18 cellular contexts compared by ENCODE assay signal in the genomic region with DNA sequence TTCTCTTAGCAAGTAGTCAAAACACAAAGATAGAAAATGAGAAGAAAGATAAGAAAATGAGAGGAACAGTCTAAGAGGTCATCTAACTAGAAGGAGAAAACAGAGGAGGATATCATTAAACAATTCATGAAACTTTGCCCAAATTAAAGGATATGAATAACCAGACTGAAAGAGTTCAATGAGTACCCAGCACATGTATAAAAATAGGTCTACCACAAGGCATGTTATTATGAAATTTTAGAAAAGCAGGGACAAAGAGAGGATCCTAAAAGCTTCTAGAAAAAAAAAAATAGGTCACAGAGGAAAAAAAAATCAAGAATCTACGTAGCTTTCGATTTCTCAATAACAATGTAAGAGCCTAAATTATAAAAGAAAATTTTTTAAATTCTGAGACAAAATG.
DNase-seq lines count a peak whose midpoint lies in the region; ATAC-seq and TF ChIP-seq lines count a peak whose summit lies in the region.
"Had no signal": no experiment of that assay in that cellular context is flagged by ENCODE, and none has a peak within 500 bp of the region (broad histone marks: within the 10 kb centered on the region; RNA-seq: fewer than 3 reads in every experiment).

No MANE protein-coding gene starts in this region.

- H3K9ac ChIP-seq in colonic mucosa (ENCODE audit: low read depth in 2 of 2, low read length in 2 of 2) = no peak overlapping the region
- H3K9ac ChIP-seq: BLaER1 treated with 17β-estradiol and CSF1 and Interleukin-3, amounts not matched to agents 10 nM and 100 nM had no signal

- no peak overlapping the region for H3K4me3 Mint-ChIP-seq in glutamatergic neuron (ENCODE audit: unreplicated experiment)
- H3K4me3 Mint-ChIP-seq: CD8-positive, alpha-beta memory T cell had no signal

- DNase-seq in Right ventricle myocardium superior = no peak
- no peak for DNase-seq in cardiac septum (ENCODE audit: low spot score)
- peak in 1 of 61 donors; percentile 13 for DNase-seq in caudate nucleus (lab: John Stamatoyannopoulos, UW)
- DNase-seq in glutamatergic neuron = no peak
- no peak for DNase-seq in colonic mucosa
- no peak for DNase-seq in NCI-H1436 treated with DMSO at 0.1 percent for 48 hours (lab: John Stamatoyannopoulos, UW)
- no peak for DNase-seq in hepatic stellate cell (ENCODE audit: low spot score)
- DNase-seq in SIG-M5 treated with dmso at 0.1 percent for 504 hours (lab: John Stamatoyannopoulos, UW; ENCODE audit: unreplicated experiment) = no peak
- DNase-seq: CD8-positive, alpha-beta memory T cell; DMS79; HCEC 1CT; IMR-90; Kasumi-1; NCI-H1436; NCI-H2029 treated with DMSO at 0.1 percent for 48 hours; NCI-H524 had no signal

- H3K9me3 Mint-ChIP-seq in glutamatergic neuron (ENCODE audit: unreplicated experiment) = peaks cover 2% of the 10 kb centered on the region

- H3K4me1 ChIP-seq in colonic mucosa = no peaks in the 10 kb centered on the region
- H3K4me1 ChIP-seq: BLaER1 treated with 17β-estradiol and CSF1 and Interleukin-3, amounts not matched to agents 10 nM and 100 nM had no signal

- H3K27ac ChIP-seq in caudate nucleus (ENCODE audit: low read depth, low read length) (peak overlapping the region; percentile 68), colonic mucosa (no peak overlapping the region)
- H3K27ac ChIP-seq: BLaER1 treated with 17β-estradiol and CSF1 and Interleukin-3, amounts not matched to agents 10 nM and 100 nM had no signal

- H3K4me1 Mint-ChIP-seq in glutamatergic neuron (ENCODE audit: low read depth, unreplicated experiment) = peaks cover 9% of the 10 kb centered on the region
- H3K4me1 Mint-ChIP-seq: CD8-positive, alpha-beta memory T cell had no signal

- H3K36me3 ChIP-seq in colonic mucosa = no peaks in the 10 kb centered on the region

- intact Hi-C loops in Right ventricle myocardium superior (cut with DNase I) = loop anchor here (10.0 kb wide), 1 partner anchor 117 kb away; a partner anchor contains a TSS
- intact Hi-C loops in cardiac septum (cut with DNase I) = no loop called here
- intact Hi-C loops in colonic mucosa (cut with DNase I) = no loop called here

- H3K27ac Mint-ChIP-seq in glutamatergic neuron (ENCODE audit: unreplicated experiment) = peak overlapping the region; percentile 1
- H3K27ac Mint-ChIP-seq: CD8-positive, alpha-beta memory T cell had no signal

- H3K36me3 Mint-ChIP-seq in glutamatergic neuron (ENCODE audit: unreplicated experiment) = peaks cover 11% of the 10 kb centered on the region
- H3K36me3 Mint-ChIP-seq: CD8-positive, alpha-beta memory T cell had no signal

- no peak overlapping the region for H3K4me3 ChIP-seq in colonic mucosa
- H3K4me3 ChIP-seq: BLaER1 treated with 17β-estradiol and CSF1 and Interleukin-3, amounts not matched to agents 10 nM and 100 nM had no signal

- H3K27me3 Mint-ChIP-seq in glutamatergic neuron (ENCODE audit: unreplicated experiment) = peaks cover 1% of the 10 kb centered on the region

- no peaks in the 10 kb centered on the region for H3K9me3 ChIP-seq in colonic mucosa
- H3K9me3 ChIP-seq: BLaER1 treated with 17β-estradiol and CSF1 and Interleukin-3, amounts not matched to agents 10 nM and 100 nM had no signal

- H3K27me3 ChIP-seq in colonic mucosa = no peaks in the 10 kb centered on the region
- H3K27me3 ChIP-seq: BLaER1 treated with 17β-estradiol and CSF1 and Interleukin-3, amounts not matched to agents 10 nM and 100 nM had no signal

- TF ChIP-seq CTCF in glutamatergic neuron (IDR thresholded peaks at IDR 0.05; ENCODE audit: partially characterized antibody, unreplicated experiment) = no peak
- no peak for TF ChIP-seq CTCF in colonic mucosa (IDR thresholded peaks at IDR 0.05)

- peak; percentile 58 for ATAC-seq in Right ventricle myocardium superior (ENCODE audit: poor library complexity)
- ATAC-seq: Panc1 had no signal
